ENCODE assay signal across 12 cellular contexts in the genomic region with DNA sequence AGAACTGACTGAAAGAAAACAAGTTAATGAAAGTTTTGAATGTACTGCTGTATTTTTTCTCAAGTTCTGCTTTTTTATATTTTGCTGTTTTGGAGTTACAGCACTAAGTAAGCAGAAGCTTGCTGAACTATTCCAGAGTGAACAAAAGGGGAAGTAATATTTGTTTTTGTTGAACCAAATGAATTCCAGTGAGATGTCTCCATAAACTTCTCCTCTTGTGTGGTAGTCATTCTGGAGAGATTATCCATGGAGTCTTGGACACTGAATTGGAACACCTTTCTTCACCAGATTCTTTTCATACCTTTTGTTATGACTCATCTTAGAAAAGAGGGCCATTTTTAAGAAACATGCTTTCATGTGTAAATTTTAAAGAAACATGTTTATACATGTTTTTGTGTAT. TPM values are rescaled to one million over a fixed set of nuclear protein-coding genes. Genes with fewer than 3 reads are reported as not detected.
DNase-seq lines count a peak whose midpoint lies in the region; ATAC-seq, FAIRE-seq and TF ChIP-seq lines count a peak whose summit lies in the region.
"Had no signal": no experiment of that assay in that cellular context is flagged by ENCODE, and none has a peak within 500 bp of the region (broad histone marks: within the 10 kb centered on the region; RNA-seq: fewer than 3 reads in every experiment).

No MANE protein-coding gene starts in this region.

- H3K27me3 Mint-ChIP-seq in CD8-positive, alpha-beta memory T cell = peaks cover 7 to 14% of the 10 kb centered on the region in 2 donors

- H3K36me3 Mint-ChIP-seq in CD8-positive, alpha-beta memory T cell = peaks cover 0 to 3% (median 0%) of the 10 kb centered on the region in 3 donors

- no peak overlapping the region for H3K4me3 Mint-ChIP-seq in CD8-positive, alpha-beta memory T cell
- H3K4me3 Mint-ChIP-seq: activated CD4-positive, alpha-beta memory T cell treated with anti-CD3 and anti-CD28 coated beads for 36 hours had no signal

- intact Hi-C loops in lower lobe of right lung (cut with DNase I) = no loop called here

- H3K27me3 ChIP-seq in lower lobe of right lung (ENCODE audit: low read depth) = no peaks in the 10 kb centered on the region
- no peaks in the 10 kb centered on the region for H3K27me3 ChIP-seq in right atrium auricular region
- H3K27me3 ChIP-seq in CD8-positive, alpha-beta memory T cell (ENCODE audit: insufficient read depth, low read length, poor library complexity, severe bottlenecking) = no peaks in the 10 kb centered on the region

- peak; percentile 54 for DNase-seq in AG08396 (ENCODE audit: low spot score)
- DNase-seq in Kasumi-1 (lab: John Stamatoyannopoulos, UW) = peak; percentile 81 to 88
- DNase-seq in amniotic epithelial cell (ENCODE audit: low read depth) = peak; percentile 72
- no peak for DNase-seq in lower lobe of right lung
- DNase-seq in activated CD4-positive, alpha-beta T cell treated with anti-CD3 and anti-CD28 coated beads for 1 hour = no peak
- DNase-seq in right atrium auricular region (ENCODE audit: low spot score) = no peak
- no peak for DNase-seq in CD8-positive, alpha-beta memory T cell
- DNase-seq in D721Med (ENCODE audit: insufficient read length, low spot score) = no peak
- DNase-seq: activated CD4-positive, alpha-beta memory T cell treated with anti-CD3 and anti-CD28 coated beads for 36 hours; NCI-H524 treated with DMSO at 0.1 percent for 48 hours had no signal

- H3K4me1 Mint-ChIP-seq in CD8-positive, alpha-beta memory T cell = no peaks in the 10 kb centered on the region

- CTCF ChIA-PET in CD8-positive, alpha-beta memory T cell (lab: Charles Lee) = no interaction called here

- H3K4me3 ChIP-seq in lower lobe of right lung (no peak overlapping the region), right atrium auricular region (no peak overlapping the region)
- no peak overlapping the region for H3K4me3 ChIP-seq in CD8-positive, alpha-beta memory T cell (ENCODE audit: low read length)

- peak overlapping the region; percentile 4 for H3K27ac ChIP-seq in lower lobe of right lung
- H3K27ac ChIP-seq in right atrium auricular region = no peak overlapping the region
- H3K27ac ChIP-seq in CD8-positive, alpha-beta memory T cell (ENCODE audit: low read depth, low read length) = no peak overlapping the region

- FAIRE-seq in D721Med (lab: Jason Lieb, UNC) = no peak
- FAIRE-seq: GM19239 had no signal

- H3K27ac Mint-ChIP-seq in CD8-positive, alpha-beta memory T cell = no peak overlapping the region
- H3K27ac Mint-ChIP-seq: activated CD4-positive, alpha-beta memory T cell treated with anti-CD3 and anti-CD28 coated beads for 36 hours had no signal

- H3K9me3 ChIP-seq in lower lobe of right lung (no peaks in the 10 kb centered on the region), right atrium auricular region (no peaks in the 10 kb centered on the region)
- H3K9me3 ChIP-seq in CD8-positive, alpha-beta memory T cell (ENCODE audit: low read length) = no peaks in the 10 kb centered on the region

- ATAC-seq in lower lobe of right lung = peak; percentile 56 to 62

- POLR2A ChIA-PET in CD8-positive, alpha-beta memory T cell (lab: Charles Lee) = no interaction called here

- H3K36me3 ChIP-seq in lower lobe of right lung = no peaks in the 10 kb centered on the region
- no peaks in the 10 kb centered on the region for H3K36me3 ChIP-seq in right atrium auricular region
- H3K36me3 ChIP-seq in CD8-positive, alpha-beta memory T cell (ENCODE audit: insufficient read depth, low read length) = no peaks in the 10 kb centered on the region

- peaks cover 0 to 3% (median 0%) of the 10 kb centered on the region in 5 donors for H3K9me3 Mint-ChIP-seq in CD8-positive, alpha-beta memory T cell
- H3K9me3 Mint-ChIP-seq: activated CD4-positive, alpha-beta memory T cell treated with anti-CD3 and anti-CD28 coated beads for 36 hours had no signal

- no peak for TF ChIP-seq CTCF in lower lobe of right lung (IDR thresholded peaks at IDR 0.05)
- TF ChIP-seq CTCF in right atrium auricular region (IDR thresholded peaks at IDR 0.05) = no peak
- no peak for TF ChIP-seq CTCF in D721Med (IDR thresholded peaks at IDR 0.05; ENCODE audit: insufficient read depth, missing control alignments)

- peaks cover 5% of the 10 kb centered on the region for H3K4me1 ChIP-seq in lower lobe of right lung
- no peaks in the 10 kb centered on the region for H3K4me1 ChIP-seq in right atrium auricular region
- H3K4me1 ChIP-seq in CD8-positive, alpha-beta memory T cell (ENCODE audit: insufficient read depth, low read length) = no peaks in the 10 kb centered on the region

RNA-seq across cellular contexts. Expression of gene ANKUB1, which starts 8.8 kb away (rescaled TPM):
- total RNA-seq in lower lobe of right lung (3.1 TPM), right atrium auricular region (not detected)
- total RNA-seq in CD8-positive, alpha-beta memory T cell = not detected
- not detected for polyA plus RNA-seq in CD8-positive, alpha-beta memory T cell
- total RNA-seq: activated CD4-positive, alpha-beta memory T cell treated with anti-CD3 and anti-CD28 coated beads for 36 hours; dermis microvascular lymphatic vessel endothelial cell had no signal

RNA-seq across cellular contexts. Expression of gene RNF13, which starts 29.4 kb away (rescaled TPM):
- 138 TPM for total RNA-seq in lower lobe of right lung
- 10 to 100 TPM; 48.8 to 56.0 TPM for total RNA-seq in right atrium auricular region
- total RNA-seq in CD8-positive, alpha-beta memory T cell = 10 to 100 TPM; 33.5 to 33.6 TPM
- 110 TPM for polyA plus RNA-seq in CD8-positive, alpha-beta memory T cell

RNA-seq across cellular contexts. Expression of gene COMMD2, which starts 31.3 kb away (rescaled TPM):
- total RNA-seq in lower lobe of right lung (44.9 TPM), right atrium auricular region (10 to 100 TPM; 10.3 to 10.6 TPM)
- 10 to 100 TPM; 42.4 to 48.4 TPM for total RNA-seq in CD8-positive, alpha-beta memory T cell
- polyA plus RNA-seq in CD8-positive, alpha-beta memory T cell = 68.4 TPM

Comparison
In these comparisons a context has a peak if more than half of its experiments do, and no peak if none do; other contexts are left out.
1. DNase-seq: peak in AG08396 (single experiment), Kasumi-1 (2 of 2) and amniotic epithelial cell (single experiment); none in lower lobe of right lung (single experiment), activated CD4-positive, alpha-beta T cell treated with anti-CD3 and anti-CD28 coated beads for 1 hour (single experiment), right atrium auricular region (single experiment), CD8-positive, alpha-beta memory T cell (0 of 5) and D721Med (single experiment).